Comparison of ENCODE assay signal across 8 cellular contexts in genomic region chr6:124961784-124962611, GRCh38. TPM values are rescaled to one million over a fixed set of nuclear protein-coding genes. Genes with fewer than 3 reads are reported as not detected.
A peak's percentile ranks its signal among the peaks of the same experiment; 100 is the strongest.
DNase-seq lines count a peak whose midpoint lies in the region; FAIRE-seq and TF ChIP-seq lines count a peak whose summit lies in the region.

TSS of gene RNF217 (plus strand) at chr6:124962437. CDS start at chr6:124962545, 108 bp downstream.

- H2BK5ac ChIP-seq in H9 (ENCODE audit: insufficient read length, low read length): no peak within 1 kb of the TSS

- no peak within 1 kb of the TSS for H3K56ac ChIP-seq in H9 (ENCODE audit: insufficient read length, low read depth, low read length)

- no peak within 1 kb of the TSS for H2AK5ac ChIP-seq in H9 (ENCODE audit: insufficient read length, low read length)

- H3K36me3 ChIP-seq in colonic mucosa: no peaks in the 10 kb centered on the region
- no peaks in the 10 kb centered on the region for H3K36me3 ChIP-seq in kidney (ENCODE audit: control insufficient read depth in 1 of 2, insufficient read depth in 2 of 2, low read length in 2 of 2)
- peaks cover 4% of the 10 kb centered on the region for H3K36me3 ChIP-seq in skeletal muscle satellite cell (ENCODE audit: insufficient read depth, low read length)

- CTCF ChIA-PET in Calu3 (lab: Charles Lee): interaction anchor here (0.6 to 2.9 kb wide), 2 partner anchors 152 to 823 kb away, joined by 7 to 10 read pairs; no protein-coding TSS in a partner anchor

- no peaks in the 10 kb centered on the region for H4K20me1 ChIP-seq in H9 (ENCODE audit: control insufficient read depth, insufficient read depth, insufficient read length)

- no peak within 1 kb of the TSS for H3K4ac ChIP-seq in H9 (ENCODE audit: low read depth, low read length)

- H3K27me3 Mint-ChIP-seq in Calu3 (ENCODE audit: unreplicated experiment): no peaks in the 10 kb centered on the region
- H3K27me3 Mint-ChIP-seq in H9 (ENCODE audit: low read depth): peaks cover 21% of the 10 kb centered on the region

- H3K79me2 ChIP-seq in H9 (ENCODE audit: insufficient read depth, low read length): no peaks in the 10 kb centered on the region

- H3K27ac ChIP-seq in H9 (ENCODE audit: insufficient read length, low read depth, low read length) (no peak within 1 kb of the TSS), colonic mucosa (peak within 1 kb of the TSS; percentile 88), kidney (ENCODE audit: low read depth in 2 of 2, low read length in 2 of 2) (peak within 1 kb of the TSS; percentile 71 to 73)

- FAIRE-seq in kidney (lab: Jason Lieb, UNC): no peak

- DNase-seq in Calu3 (peak; percentile 57), H9 (peak; percentile 49), RKO (ENCODE audit: low spot score) (peak; percentile 51), colonic mucosa (peak; percentile 57), kidney (peak; percentile 87), SHP77 treated with DMSO at 0.1 percent for 48 hours (lab: John Stamatoyannopoulos, UW) (no peak)
- no peak for DNase-seq in activated CD8-positive, alpha-beta memory T cell treated with anti-CD3 and anti-CD28 coated beads, Interleukin-2, amount 50 U/mL, for 4 hours

- no peak within 1 kb of the TSS for H2BK120ac ChIP-seq in H9 (ENCODE audit: low read depth, low read length, poor library complexity, severe bottlenecking)

- peak within 1 kb of the TSS; percentile 92 for H3K4me3 Mint-ChIP-seq in Calu3 (ENCODE audit: low read depth, unreplicated experiment)
- peak within 1 kb of the TSS; percentile 88 to 92 for H3K4me3 Mint-ChIP-seq in H9

- H3K27ac Mint-ChIP-seq in Calu3 (ENCODE audit: unreplicated experiment) (peak within 1 kb of the TSS; percentile 88), H9 (peak within 1 kb of the TSS in 2 of 3 experiments; percentile 17 to 71; a peak in 5 of 7 replicates)

- no peaks in the 10 kb centered on the region for H3K27me3 ChIP-seq in H9 (ENCODE audit: insufficient read depth, low read length)
- no peaks in the 10 kb centered on the region for H3K27me3 ChIP-seq in colonic mucosa
- H3K27me3 ChIP-seq in skeletal muscle satellite cell (ENCODE audit: control insufficient read depth, insufficient read depth, low read length): no peaks in the 10 kb centered on the region

- H3K23ac ChIP-seq in H9 (ENCODE audit: insufficient read length, low read depth, low read length): no peak within 1 kb of the TSS

- peak within 1 kb of the TSS; percentile 70 for H3K4me3 ChIP-seq in colonic mucosa
- H3K4me3 ChIP-seq in kidney (ENCODE audit: low read length in 2 of 2): peak within 1 kb of the TSS; percentile 62 to 79
- H3K4me3 ChIP-seq in skeletal muscle satellite cell (ENCODE audit: low read length): peak within 1 kb of the TSS; percentile 83

- H4K91ac ChIP-seq in H9 (ENCODE audit: insufficient read length, low read depth, low read length): no peak within 1 kb of the TSS

- TF ChIP-seq CTCF in Calu3 (IDR thresholded peaks at IDR 0.05; ENCODE audit: unreplicated experiment): no peak
- TF ChIP-seq CTCF in H9 (conservative IDR thresholded peaks at IDR 0.05): no peak
- no peak for TF ChIP-seq CTCF in colonic mucosa (IDR thresholded peaks at IDR 0.05)
- no peak for TF ChIP-seq CTCF in kidney (IDR thresholded peaks at IDR 0.05; ENCODE audit: borderline replicate concordance, extremely low read depth, insufficient read depth)

- no peak within 1 kb of the TSS for H2AFZ ChIP-seq in H9 (ENCODE audit: low read length)

- no peak within 1 kb of the TSS for H2BK15ac ChIP-seq in H9 (ENCODE audit: low read depth, low read length)

- no CpG with 5 or more reads among the region's 99 CpGs for WGBS in H9 (ENCODE audit: extremely low coverage, insufficient read length, low lambda C conversion rate)

- H3K9me3 Mint-ChIP-seq in Calu3 (ENCODE audit: low read depth, unreplicated experiment) (no peaks in the 10 kb centered on the region), H9 (no peaks in the 10 kb centered on the region; a peak in 2 of 5 replicates)

- H3K79me1 ChIP-seq in H9 (ENCODE audit: insufficient read depth, low read depth, low read length, poor library complexity, severe bottlenecking): no peaks in the 10 kb centered on the region

- H3K36me3 Mint-ChIP-seq in Calu3 (ENCODE audit: insufficient read depth, unreplicated experiment): peaks cover 33% of the 10 kb centered on the region
- H3K36me3 Mint-ChIP-seq in H9 (ENCODE audit: insufficient read depth in 1 of 3, low read depth in 3 of 3): peaks cover 0 to 5% (median 3%) of the 10 kb centered on the region in 3 experiments; a peak in 4 of 7 replicates

- H3K14ac ChIP-seq in H9 (ENCODE audit: insufficient read depth, low read length): peak within 1 kb of the TSS; percentile 72

- H3K4me1 Mint-ChIP-seq in Calu3 (ENCODE audit: low read depth, unreplicated experiment) (peaks cover 25% of the 10 kb centered on the region), H9 (peaks cover 25 to 32% of the 10 kb centered on the region in 2 experiments)

- no peak within 1 kb of the TSS for H2BK20ac ChIP-seq in H9 (ENCODE audit: low read depth, low read length, poor library complexity, severe bottlenecking)

- no peak within 1 kb of the TSS for H4K8ac ChIP-seq in H9 (replicated peaks; ENCODE audit: insufficient read length, low read depth, low read length)

- no peaks in the 10 kb centered on the region for H3K9me3 ChIP-seq in H9 (ENCODE audit: control insufficient read depth, low read depth, low read length)
- no peaks in the 10 kb centered on the region for H3K9me3 ChIP-seq in colonic mucosa
- no peaks in the 10 kb centered on the region for H3K9me3 ChIP-seq in kidney (ENCODE audit: control insufficient read depth in 1 of 2, low read length in 2 of 2)
- H3K9me3 ChIP-seq in skeletal muscle satellite cell (replicated peaks; ENCODE audit: low read length): no peaks in the 10 kb centered on the region

- H3K23me2 ChIP-seq in H9 (ENCODE audit: insufficient read length, low read depth, low read length, poor library complexity, severe bottlenecking): peaks cover 9% of the 10 kb centered on the region

- peak within 1 kb of the TSS; percentile 25 for H3K9ac ChIP-seq in H9 (ENCODE audit: extremely low read depth, insufficient read length, low read length)
- H3K9ac ChIP-seq in colonic mucosa (ENCODE audit: low read depth in 2 of 2, low read length in 2 of 2): peak within 1 kb of the TSS; percentile 71 to 87
- H3K9ac ChIP-seq in kidney (ENCODE audit: low read length in 2 of 2): peak within 1 kb of the TSS; percentile 61 to 77
- peak within 1 kb of the TSS; percentile 89 for H3K9ac ChIP-seq in skeletal muscle satellite cell (ENCODE audit: low read depth, low read length)

- intact Hi-C loops in Calu3 (cut with micrococcal nuclease; ENCODE audit: unreplicated experiment) (loop anchor here (2.0 to 5.0 kb wide), 3 partner anchors 40 to 141 kb away; no protein-coding TSS in a partner anchor), colonic mucosa (cut with DNase I) (no loop called here), kidney (cut with DNase I) (no loop called here)

- H4K5ac ChIP-seq in H9 (ENCODE audit: insufficient read length, low read depth, low read length): no peak within 1 kb of the TSS

- no TSS peak for BruUV-seq in Calu3 (replicated peaks; lab: Mats Ljungman, UMichigan)

- no peak within 1 kb of the TSS for H2BK12ac ChIP-seq in H9 (ENCODE audit: insufficient read length, low read depth, low read length)

- H3K4me1 ChIP-seq in H9 (ENCODE audit: insufficient read depth, low read length) (peaks cover 3% of the 10 kb centered on the region; the same call in 1 of the 2 replicates), colonic mucosa (no peaks in the 10 kb centered on the region), kidney (ENCODE audit: control insufficient read depth in 1 of 2, insufficient read depth in 1 of 2, low read depth in 1 of 2, low read length in 2 of 2) (peaks cover 0 to 4% of the 10 kb centered on the region in 2 donors), skeletal muscle satellite cell (ENCODE audit: control insufficient read depth, insufficient read depth, low read length) (peaks cover 46% of the 10 kb centered on the region)

- H3T11ph ChIP-seq in H9 (ENCODE audit: low read length): no peak within 1 kb of the TSS

- peak within 1 kb of the TSS; percentile 59 for H3K4me2 ChIP-seq in H9 (ENCODE audit: insufficient read depth, insufficient read length, low read length)
- H3K4me2 ChIP-seq in skeletal muscle satellite cell (ENCODE audit: low read length): peak within 1 kb of the TSS; percentile 85

- peak within 1 kb of the TSS; percentile 65 for H3K18ac ChIP-seq in H9 (ENCODE audit: insufficient read length, low read depth, low read length)

RNA-seq across cellular contexts. Expression of gene RNF217, which starts in this region (rescaled TPM):
- 15.4 and 16.4 TPM in 2 replicates for total RNA-seq in Calu3 (2022)
- 9.6 and 10.2 TPM in 2 replicates for total RNA-seq in H9 (2021)
- 10 to 100 TPM in 1 of 2 donors, 1 to 10 TPM in 1; 9.1 to 20.4 TPM for total RNA-seq in colonic mucosa
- 18.7 TPM for total RNA-seq in kidney
- polyA plus RNA-seq in kidney (ENCODE audit: insufficient read depth, low read depth, low replicate concordance): 3.1 TPM
- 8.1 and 9.4 TPM in 2 replicates for total RNA-seq in skeletal muscle satellite cell (2012; rRNA removed)

Comparison
In these comparisons a context has a peak if more than half of its experiments do, and no peak if none do; other contexts are left out.
1. DNase-seq: peak in Calu3 (single experiment), H9 (single experiment), RKO (single experiment), colonic mucosa (single experiment) and kidney (single experiment); none in activated CD8-positive, alpha-beta memory T cell treated with anti-CD3 and anti-CD28 coated beads, Interleukin-2, amount 50 U/mL, for 4 hours (single experiment) and SHP77 treated with DMSO at 0.1 percent for 48 hours (single experiment).
2. H3K9ac ChIP-seq: peak in every context shown above with its lines; median percentile 89 in skeletal muscle satellite cell; 79 in colonic mucosa; 69 in kidney; 25 in H9.
3. Peak in every context shown above with its lines, with median percentiles within 50 percentile points of each other: H3K4me3 ChIP-seq.